In genomic region chr14:76584271-76584702, GRCh38 we compare ENCODE assay signal across 1 cellular context.
TF ChIP-seq lines count a peak whose summit lies in the region.

No MANE protein-coding gene starts in this region.

TF ChIP-seq in HEK293, 187 proteins besides CTCF, POLR2A, EP300 and RAD21 (continued from another document and continues in another):
- TF ChIP-seq PATZ1 (tag by site-specific recombination; IDR thresholded peaks at IDR 0.05) (peak; percentile 52), ZNF311 (tag by site-specific recombination; IDR thresholded peaks at IDR 0.05; ENCODE audit: borderline replicate concordance) (no peak), ZBTB49 (tag by site-specific recombination; IDR thresholded peaks at IDR 0.05; ENCODE audit: low read depth) (no peak), ZNF248 (tag by site-specific recombination; IDR thresholded peaks at IDR 0.05) (no peak), KLF17 (tag by site-specific recombination; IDR thresholded peaks at IDR 0.05) (peak; percentile 94), ZNF501 (tag by site-specific recombination; IDR thresholded peaks at IDR 0.05) (no peak), ZNF398 (tag by site-specific recombination; IDR thresholded peaks at IDR 0.05) (peak; percentile 94), ZNF138 (tag by site-specific recombination; IDR thresholded peaks at IDR 0.05; ENCODE audit: borderline replicate concordance) (no peak), SP3 (tag by site-specific recombination; IDR thresholded peaks at IDR 0.05) (no peak), ZNF19 (tag by site-specific recombination; IDR thresholded peaks at IDR 0.05; ENCODE audit: low read depth) (no peak), ZNF560 (tag by site-specific recombination; IDR thresholded peaks at IDR 0.05; ENCODE audit: borderline replicate concordance) (no peak), ZNF37A (tag by site-specific recombination; IDR thresholded peaks at IDR 0.05) (no peak), ZNF843 (tag by site-specific recombination; IDR thresholded peaks at IDR 0.05) (peak; percentile 76), ZNF792 (tag by site-specific recombination; IDR thresholded peaks at IDR 0.05) (no peak), ZNF211 (tag by site-specific recombination; IDR thresholded peaks at IDR 0.05; ENCODE audit: low read depth) (no peak), KLF1 (tag by site-specific recombination; IDR thresholded peaks at IDR 0.05) (no peak), ZNF148 (tag by site-specific recombination; IDR thresholded peaks at IDR 0.05; ENCODE audit: borderline replicate concordance) (no peak), ZNF558 (tag by site-specific recombination; IDR thresholded peaks at IDR 0.05) (peak; percentile 64; the same call in 1 of the 2 replicates), ZFP69B (tag by site-specific recombination; IDR thresholded peaks at IDR 0.05) (0 out of 2 replicates have a peak, but pooled peaks have one; percentile 41), ZNF10 (tag by site-specific recombination; IDR thresholded peaks at IDR 0.05) (no peak), KLF8 (tag by site-specific recombination; IDR thresholded peaks at IDR 0.05) (no peak), ZNF266 (tag by site-specific recombination; IDR thresholded peaks at IDR 0.05; ENCODE audit: low read depth) (no peak), ZNF596 (tag by site-specific recombination; IDR thresholded peaks at IDR 0.05) (no peak), ZNF416 (tag by site-specific recombination; IDR thresholded peaks at IDR 0.05) (no peak), ZNF488 (tag by site-specific recombination; IDR thresholded peaks at IDR 0.05) (no peak), ZNF132 (tag by site-specific recombination; IDR thresholded peaks at IDR 0.05; ENCODE audit: borderline replicate concordance) (no peak), ZNF214 (tag by site-specific recombination; IDR thresholded peaks at IDR 0.05; ENCODE audit: borderline replicate concordance) (no peak), ZNF785 (tag by site-specific recombination; IDR thresholded peaks at IDR 0.05) (no peak), ZBTB26 (tag by site-specific recombination; optimal IDR thresholded peaks at IDR 0.05) (no peak), ZNF426 (tag by site-specific recombination; IDR thresholded peaks at IDR 0.05) (no peak), ZNF518A (tag by site-specific recombination; conservative IDR thresholded peaks at IDR 0.05; ENCODE audit: low read depth) (no peak; the same call in 1 of the 2 replicates), ZNF449 (tag by site-specific recombination; IDR thresholded peaks at IDR 0.05) (peak; percentile 43; the same call in 1 of the 2 replicates), ZBTB6 (tag by site-specific recombination; IDR thresholded peaks at IDR 0.05) (no peak), PRDM6 (tag by site-specific recombination; IDR thresholded peaks at IDR 0.05) (peak; percentile 82)
